In the genomic region with DNA sequence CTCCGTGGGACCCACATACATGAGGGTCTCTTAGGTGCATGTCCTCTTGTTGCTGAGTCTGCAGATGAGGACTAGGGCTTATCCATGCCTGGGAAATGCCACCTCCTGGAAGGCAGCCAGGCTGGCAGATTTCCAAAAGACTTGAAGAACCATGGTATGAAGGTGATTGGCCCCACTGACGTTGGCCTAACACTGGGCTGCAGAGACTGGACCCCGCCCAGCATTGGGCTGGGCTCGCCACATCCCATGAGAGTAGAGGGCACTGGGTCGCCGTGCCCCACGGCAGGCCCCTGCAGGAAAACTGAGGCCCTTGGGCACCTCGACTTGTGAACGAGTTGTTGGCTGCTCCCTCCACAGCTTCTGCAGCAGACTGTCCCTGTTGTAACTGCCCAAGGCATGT, we compare ENCODE assay signal across 12 cellular contexts. TPM values are rescaled to one million over a fixed set of nuclear protein-coding genes. Genes with fewer than 3 reads are reported as not detected.
A peak's percentile ranks its signal among the peaks of the same experiment; 100 is the strongest.
DNase-seq lines count a peak whose midpoint lies in the region; ATAC-seq and TF ChIP-seq lines count a peak whose summit lies in the region.
"Had no signal": no experiment of that assay in that cellular context is flagged by ENCODE, and none has a peak within 500 bp of the region (broad histone marks: within the 10 kb centered on the region; RNA-seq: fewer than 3 reads in every experiment).

No MANE protein-coding gene starts in this region.

- ATAC-seq in T-helper 17 cell (no peak), GM21447 (IDR thresholded peaks at IDR 0.05; ENCODE audit: unreplicated experiment) (no peak)
- ATAC-seq: heart left ventricle had no signal

- H3K4me1 ChIP-seq in hepatocyte (ENCODE audit: insufficient read depth) (peaks cover 15% of the 10 kb centered on the region), thyroid gland (peaks cover 3 to 7% of the 10 kb centered on the region in 2 donors)

- no peak for TF ChIP-seq POLR2A in thyroid gland (IDR thresholded peaks at IDR 0.05)

- H3K9me3 Mint-ChIP-seq in activated naive CD4-positive, alpha-beta T cell treated with anti-CD3 and anti-CD28 coated beads for 36 hours: peaks cover 4% of the 10 kb centered on the region

- WGBS in hepatocyte (ENCODE audit: low lambda C conversion rate, missing lambda C conversion rate): 89% methylated on average over 9 of the region's 9 CpGs
- WGBS in thyroid gland, 2 donors: 75 to 86% methylated on average over 1 to 9 of the region's 9 CpGs

- H3K27me3 ChIP-seq in hepatocyte: no peaks in the 10 kb centered on the region
- H3K27me3 ChIP-seq in thyroid gland: no peaks in the 10 kb centered on the region
- H3K27me3 ChIP-seq: BLaER1 treated with 17β-estradiol and CSF1 and Interleukin-3, amounts not matched to agents 10 nM and 100 nM; heart left ventricle had no signal

- TF ChIP-seq CTCF in hepatocyte (IDR thresholded peaks at IDR 0.05; ENCODE audit: poor library complexity) (no peak), thyroid gland (IDR thresholded peaks at IDR 0.05) (no peak)

- no peaks in the 10 kb centered on the region for H3K79me2 ChIP-seq in hepatocyte

- H3K9me2 ChIP-seq in hepatocyte (replicated peaks; ENCODE audit: insufficient read depth): no peaks in the 10 kb centered on the region

- H3K9me3 ChIP-seq in T-helper 17 cell (ENCODE audit: control insufficient read depth, low read length, poor library complexity, severe bottlenecking) (peaks cover 4% of the 10 kb centered on the region), hepatocyte (ENCODE audit: low read depth) (no peaks in the 10 kb centered on the region), thyroid gland (no peaks in the 10 kb centered on the region)

- no peak overlapping the region for H2AFZ ChIP-seq in hepatocyte

- H3K36me3 ChIP-seq in hepatocyte (replicated peaks; ENCODE audit: insufficient read depth, low read depth): no peaks in the 10 kb centered on the region
- peaks cover 8 to 33% of the 10 kb centered on the region in 2 donors for H3K36me3 ChIP-seq in thyroid gland

- H4K20me1 ChIP-seq in hepatocyte (ENCODE audit: insufficient read depth, poor library complexity, severe bottlenecking): no peaks in the 10 kb centered on the region

- H3K4me2 ChIP-seq in hepatocyte: no peak overlapping the region

- CTCF ChIA-PET in activated naive CD4-positive, alpha-beta T cell treated with anti-CD3 and anti-CD28 coated beads for 36 hours (lab: Charles Lee): no interaction called here

- peaks cover 60% of the 10 kb centered on the region for H3K36me3 Mint-ChIP-seq in activated naive CD4-positive, alpha-beta T cell treated with anti-CD3 and anti-CD28 coated beads for 36 hours (ENCODE audit: low read depth)
- H3K36me3 Mint-ChIP-seq in T-helper 17 cell (ENCODE audit: low read depth): peaks cover 8% of the 10 kb centered on the region

- no peak overlapping the region for H3K4me3 Mint-ChIP-seq in activated naive CD4-positive, alpha-beta T cell treated with anti-CD3 and anti-CD28 coated beads for 36 hours
- no peak overlapping the region for H3K4me3 Mint-ChIP-seq in T-helper 17 cell

- H3K27ac ChIP-seq in hepatocyte (peak overlapping the region; percentile 72), thyroid gland (no peak overlapping the region)

- no peak for DNase-seq in activated naive CD4-positive, alpha-beta T cell treated with anti-CD3 and anti-CD28 coated beads for 36 hours
- DNase-seq in activated naive CD4-positive, alpha-beta T cell treated with anti-CD3 and anti-CD28 coated beads, Interleukin-2, amount 50 U/mL, for 16 hours: no peak
- DNase-seq in T-helper 17 cell (no peak), hepatocyte (ENCODE audit: low spot score) (peak; percentile 40), thyroid gland (peak; percentile 68 to 70), DMS153 (lab: John Stamatoyannopoulos, UW) (no peak)
- DNase-seq in stimulated activated naive CD4-positive, alpha-beta T cell treated with Interleukin-2 at 50 U/mL for 16 hours (lab: John Stamatoyannopoulos, UW): no peak
- DNase-seq: activated T-cell treated with anti-CD3 and anti-CD28 coated beads, Interleukin-2, amount 50 U/mL, for 1 hour; heart left ventricle; NCI-H2227 treated with DMSO at 0.1 percent for 48 hours had no signal

- H3K27me3 Mint-ChIP-seq in activated naive CD4-positive, alpha-beta T cell treated with anti-CD3 and anti-CD28 coated beads for 36 hours (ENCODE audit: low read depth): no peaks in the 10 kb centered on the region
- H3K27me3 Mint-ChIP-seq in T-helper 17 cell: no peaks in the 10 kb centered on the region

- intact Hi-C loops in activated naive CD4-positive, alpha-beta T cell treated with anti-CD3 and anti-CD28 coated beads for 36 hours (cut with micrococcal nuclease): no loop called here
- intact Hi-C loops in thyroid gland (cut with DNase I): loop anchor here (5.0 kb wide), 1 partner anchor 131 kb away; no protein-coding TSS in a partner anchor

- H3K4me1 Mint-ChIP-seq in activated naive CD4-positive, alpha-beta T cell treated with anti-CD3 and anti-CD28 coated beads for 36 hours (ENCODE audit: low read depth): peaks cover 61% of the 10 kb centered on the region
- H3K4me1 Mint-ChIP-seq in T-helper 17 cell: peaks cover 32% of the 10 kb centered on the region

- H3K4me3 ChIP-seq in hepatocyte (no peak overlapping the region), thyroid gland (replicated peaks in 1 of 3) (no peak overlapping the region)
- H3K4me3 ChIP-seq: BLaER1 treated with 17β-estradiol and CSF1 and Interleukin-3, amounts not matched to agents 10 nM and 100 nM; heart left ventricle had no signal

- peak overlapping the region; percentile 99 for H3K27ac Mint-ChIP-seq in activated naive CD4-positive, alpha-beta T cell treated with anti-CD3 and anti-CD28 coated beads for 36 hours
- peak overlapping the region; percentile 95 for H3K27ac Mint-ChIP-seq in T-helper 17 cell

RNA-seq across cellular contexts. Expression of a gene that starts 38.2 kb away (rescaled TPM):
- 10 to 100 TPM; 93.8 to 99.2 TPM for total RNA-seq in activated naive CD4-positive, alpha-beta T cell treated with anti-CD3 and anti-CD28 coated beads for 36 hours
- total RNA-seq in T-helper 17 cell: 10 to 100 TPM; 17.6 to 26.4 TPM
- 0.10 and 0.16 TPM in 2 replicates for total RNA-seq in hepatocyte
- polyA plus RNA-seq in hepatocyte: not detected in 2 replicates
- under 1 TPM; 0.11 to 0.88 (median 0.32) TPM for total RNA-seq in thyroid gland

RNA-seq across cellular contexts. Expression of a gene that starts 50.0 kb away (rescaled TPM):
- total RNA-seq in activated naive CD4-positive, alpha-beta T cell treated with anti-CD3 and anti-CD28 coated beads for 36 hours: 100 to 1,000 TPM; 162 to 170 TPM
- total RNA-seq in T-helper 17 cell: 100 to 1,000 TPM; 156 to 173 TPM
- 19.0 and 23.6 TPM in 2 replicates for total RNA-seq in hepatocyte
- 20.9 and 22.3 TPM in 2 replicates for polyA plus RNA-seq in hepatocyte
- total RNA-seq in thyroid gland: 10 to 100 TPM; 18.5 to 42.5 (median 21.7) TPM

Comparison
In these comparisons a context has a peak if more than half of its experiments do, and no peak if none do; other contexts are left out.
1. DNase-seq: peak in hepatocyte (single experiment) and thyroid gland (2 of 2); none in activated naive CD4-positive, alpha-beta T cell treated with anti-CD3 and anti-CD28 coated beads for 36 hours (single experiment), activated naive CD4-positive, alpha-beta T cell treated with anti-CD3 and anti-CD28 coated beads, Interleukin-2, amount 50 U/mL, for 16 hours (single experiment), T-helper 17 cell (0 of 3), stimulated activated naive CD4-positive, alpha-beta T cell treated with Interleukin-2 at 50 U/mL for 16 hours (single experiment) and DMS153 (single experiment).
2. RNA of a gene that starts 38.2 kb away (total RNA-seq): 93.8 to 99.2 TPM in activated naive CD4-positive, alpha-beta T cell treated with anti-CD3 and anti-CD28 coated beads for 36 hours and 17.6 to 26.4 TPM in T-helper 17 cell; 0.11 to 0.88 TPM in thyroid gland and 0.10 to 0.16 TPM in hepatocyte; every median in the first group is over 4 times any median in the second.